Comparison of ENCODE assay signal across 1 cellular context in the genomic region with DNA sequence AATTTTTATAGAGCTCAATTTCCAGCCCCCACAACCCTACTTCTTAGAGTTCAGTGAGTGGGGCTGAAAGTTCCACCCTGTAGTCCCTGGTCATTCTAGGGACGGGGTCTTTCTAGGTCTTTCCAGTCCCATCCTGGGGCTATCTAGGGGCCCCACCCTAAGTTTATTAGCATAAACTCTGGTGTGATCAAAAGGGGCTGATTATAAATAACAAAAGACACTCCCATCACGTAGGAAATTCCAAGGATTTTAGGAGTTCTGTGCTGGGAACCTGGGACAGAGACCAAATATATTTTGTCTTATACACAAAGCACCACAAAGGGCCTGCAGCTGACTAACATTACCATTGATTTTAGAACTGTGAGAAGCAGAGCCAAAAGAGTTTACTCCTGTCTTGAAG.
TF ChIP-seq lines count a peak whose summit lies in the region.

No MANE protein-coding gene starts in this region.

TF ChIP-seq in IMR-90, 13 proteins besides CTCF, POLR2A, EP300 and RAD21:
- TF ChIP-seq BHLHE40 (IDR thresholded peaks at IDR 0.05; ENCODE audit: low read depth, low read length) (no peak), SMC3 (IDR thresholded peaks at IDR 0.05; ENCODE audit: low read depth, low read length) (no peak), MXI1 (IDR thresholded peaks at IDR 0.05; ENCODE audit: borderline replicate concordance, low read depth, low read length) (no peak), NFE2L2 (IDR thresholded peaks at IDR 0.05; ENCODE audit: low read depth, low read length) (no peak), MAFK (IDR thresholded peaks at IDR 0.05; ENCODE audit: low read depth, low read length) (no peak), MAZ (IDR thresholded peaks at IDR 0.05; ENCODE audit: borderline replicate concordance, low read depth, low read length) (no peak), FOS (IDR thresholded peaks at IDR 0.05; ENCODE audit: low read depth, low read length) (no peak)
